ENCODE assay signal across 24 cellular contexts in the genomic region with DNA sequence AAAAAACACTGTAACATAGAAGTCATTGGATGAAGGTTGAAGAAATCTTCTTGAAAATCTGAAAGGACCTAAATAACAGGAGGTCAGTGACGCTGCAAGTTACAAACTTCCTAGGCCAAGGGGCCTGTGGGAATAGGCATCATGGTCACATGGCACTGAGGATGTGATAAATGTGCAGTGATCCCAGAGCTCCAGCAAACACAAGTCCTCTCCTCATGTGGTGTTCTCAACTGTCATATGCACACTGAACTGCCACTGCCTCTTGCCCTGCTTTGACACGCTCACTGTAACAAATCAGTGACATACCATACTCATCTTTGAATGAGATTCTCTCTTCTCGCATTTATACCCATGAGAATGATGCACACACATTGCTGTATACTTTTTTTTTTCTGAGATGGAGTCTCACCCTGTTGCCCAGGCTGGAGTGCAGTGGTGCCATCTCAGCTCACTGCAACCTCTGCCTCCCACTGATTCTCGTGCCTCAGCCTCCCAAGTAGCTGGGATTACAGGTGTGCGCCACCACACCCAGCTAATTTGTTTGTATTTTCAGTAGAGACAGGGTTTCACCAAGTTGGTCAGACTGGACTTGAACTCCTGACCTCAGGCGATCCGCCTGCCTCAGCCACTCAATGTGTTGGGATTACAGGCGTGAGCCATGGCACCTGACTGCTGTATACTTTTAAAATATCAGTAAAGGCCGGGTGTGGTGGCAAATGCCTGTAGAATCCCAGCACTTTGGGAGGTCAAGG.
DNase-seq lines count a peak whose midpoint lies in the region; ATAC-seq, FAIRE-seq and TF ChIP-seq lines count a peak whose summit lies in the region.
"Had no signal": no experiment of that assay in that cellular context is flagged by ENCODE, and none has a peak within 500 bp of the region (broad histone marks: within the 10 kb centered on the region; RNA-seq: fewer than 3 reads in every experiment).

No MANE protein-coding gene starts in this region.

- H3K4me1 Mint-ChIP-seq in dendritic cell treated with granulocyte-macrophage colony-stimulating factor and Interleukin-4, amounts not matched to agents 40 ng/mL and 50 ng/mL, for 4 days (ENCODE audit: low read depth), result peaks cover 31% of the 10 kb centered on the region
- peaks cover 10% of the 10 kb centered on the region for H3K4me1 Mint-ChIP-seq in activated CD8-positive, alpha-beta T cell treated with anti-CD3 and anti-CD28 coated beads for 36 hours (ENCODE audit: low read depth)
- H3K4me1 Mint-ChIP-seq: B cell had no signal

- peaks cover 90% of the 10 kb centered on the region for H3K36me3 Mint-ChIP-seq in dendritic cell treated with granulocyte-macrophage colony-stimulating factor and Interleukin-4, amounts not matched to agents 40 ng/mL and 50 ng/mL, for 4 days (ENCODE audit: low read depth)
- H3K36me3 Mint-ChIP-seq in activated CD8-positive, alpha-beta T cell treated with anti-CD3 and anti-CD28 coated beads for 36 hours (ENCODE audit: low read depth), result peaks cover 47% of the 10 kb centered on the region

- 97% methylated on average over 9 of the region's 9 CpGs for WGBS in SK-N-SH (ENCODE audit: low lambda C conversion rate)
- WGBS in HepG2 (ENCODE audit: low lambda C conversion rate), result 96% methylated on average over 9 of the region's 9 CpGs
- WGBS in right lobe of liver (ENCODE audit: insufficient coverage, low coverage, low lambda C conversion rate, missing lambda C conversion rate), result 98% methylated on average over 5 of the region's 9 CpGs

- TF ChIP-seq RAD21 in SK-N-SH (IDR thresholded peaks at IDR 0.05; ENCODE audit: low read length) (no peak), HepG2 (CRISPR knock-in tag; IDR thresholded peaks at IDR 0.05) (no peak)

- CTCF ChIA-PET in SK-N-SH (lab: Yijun Ruan, JAX) (no interaction called here), HepG2 (lab: Yijun Ruan, JAX; ENCODE audit: low intra/inter-chr PET ratio, low total read pairs) (no interaction called here)
- CTCF ChIA-PET in activated CD8-positive, alpha-beta T cell treated with anti-CD3 and anti-CD28 coated beads for 36 hours (lab: Charles Lee), result no interaction called here

- H3K36me3 ChIP-seq in SK-N-SH (replicated peaks in 1 of 2; ENCODE audit: control insufficient read depth in 1 of 2, insufficient read depth in 2 of 2, low read length in 1 of 2) (peaks cover 43 to 92% of the 10 kb centered on the region in 2 experiments), HepG2 (replicated peaks in 1 of 2; ENCODE audit: control insufficient read depth in 1 of 2, insufficient read depth in 2 of 2, low read length in 2 of 2) (peaks cover 25 to 88% of the 10 kb centered on the region in 2 experiments), right lobe of liver (peaks cover 0 to 61% (median 16%) of the 10 kb centered on the region in 4 donors), neutrophil (peaks cover 85% of the 10 kb centered on the region)

- H4K20me1 ChIP-seq in SK-N-SH (ENCODE audit: insufficient read depth) (no peaks in the 10 kb centered on the region; the same call in 1 of the 2 replicates), HepG2 (ENCODE audit: insufficient read depth, low read length) (no peaks in the 10 kb centered on the region; the same call in 1 of the 2 replicates)

- no peaks in the 10 kb centered on the region for H3K27me3 Mint-ChIP-seq in dendritic cell treated with granulocyte-macrophage colony-stimulating factor and Interleukin-4, amounts not matched to agents 40 ng/mL and 50 ng/mL, for 4 days
- no peaks in the 10 kb centered on the region for H3K27me3 Mint-ChIP-seq in activated CD8-positive, alpha-beta T cell treated with anti-CD3 and anti-CD28 coated beads for 36 hours
- H3K27me3 Mint-ChIP-seq: B cell; CD4-positive, alpha-beta T cell had no signal

- H3K4me3 Mint-ChIP-seq in dendritic cell treated with granulocyte-macrophage colony-stimulating factor and Interleukin-4, amounts not matched to agents 40 ng/mL and 50 ng/mL, for 4 days, result no peak overlapping the region
- no peak overlapping the region for H3K4me3 Mint-ChIP-seq in activated CD8-positive, alpha-beta T cell treated with anti-CD3 and anti-CD28 coated beads for 36 hours
- H3K4me3 Mint-ChIP-seq: B cell; CD4-positive, alpha-beta T cell had no signal

- no peaks in the 10 kb centered on the region for H3K27me3 ChIP-seq in SK-N-SH (ENCODE audit: insufficient read depth)
- no peaks in the 10 kb centered on the region for H3K27me3 ChIP-seq in HepG2 (ENCODE audit: control insufficient read depth in 1 of 2, insufficient read depth in 2 of 2, low read length in 2 of 2)
- H3K27me3 ChIP-seq in right lobe of liver, result no peaks in the 10 kb centered on the region
- H3K27me3 ChIP-seq in neutrophil, result no peaks in the 10 kb centered on the region
- H3K27me3 ChIP-seq: BLaER1 had no signal

- H3K79me2 ChIP-seq in SK-N-SH (ENCODE audit: insufficient read depth) (peaks cover 49% of the 10 kb centered on the region), HepG2 (ENCODE audit: insufficient read depth, low read length) (peaks cover 2% of the 10 kb centered on the region)

- TF ChIP-seq CTCF in SK-N-SH (IDR thresholded peaks at IDR 0.05) (no peak), HepG2 (CRISPR knock-in tag; IDR thresholded peaks at IDR 0.05) (no peak), right lobe of liver (IDR thresholded peaks at IDR 0.05) (no peak), neutrophil (IDR thresholded peaks at IDR 0.05) (no peak)
- TF ChIP-seq CTCF in activated CD8-positive, alpha-beta T cell treated with anti-CD3 and anti-CD28 coated beads for 36 hours (IDR thresholded peaks at IDR 0.05), result no peak

- POLR2A ChIA-PET in SK-N-SH (lab: Yijun Ruan, JAX) (no interaction called here), HepG2 (lab: Yijun Ruan, JAX) (no interaction called here)
- POLR2A ChIA-PET in activated CD8-positive, alpha-beta T cell treated with anti-CD3 and anti-CD28 coated beads for 36 hours (lab: Charles Lee), result no interaction called here

- TF ChIP-seq POLR2A in HepG2 (IDR thresholded peaks at IDR 0.05; ENCODE audit: insufficient read depth in 1 of 2, low read depth in 2 of 2, low read length in 2 of 2) (no peak), right lobe of liver (IDR thresholded peaks at IDR 0.05) (no peak)

- DNase-seq in SK-N-SH (no peak), HepG2 (ENCODE audit: low spot score) (no peak), right lobe of liver (no peak), GM19240 (ENCODE audit: insufficient read length, low spot score) (no peak)
- no peak for DNase-seq in activated CD8-positive, alpha-beta T cell treated with anti-CD3 and anti-CD28 coated beads for 36 hours
- DNase-seq: Calu3; CD4-positive, alpha-beta T cell; COR-L47; DMS153; DND-41; GM23248; H7; HCEC 1CT had no signal

- intact Hi-C loops in HepG2 (cut with micrococcal nuclease; ENCODE audit: unreplicated experiment), result no loop called here
- intact Hi-C loops in right lobe of liver (cut with DNase I), result no loop called here
- intact Hi-C loops in dendritic cell treated with granulocyte-macrophage colony-stimulating factor and Interleukin-4, amounts not matched to agents 40 ng/mL and 50 ng/mL, for 4 days (cut with micrococcal nuclease), result no loop called here
- intact Hi-C loops in activated CD8-positive, alpha-beta T cell treated with anti-CD3 and anti-CD28 coated beads for 36 hours (cut with micrococcal nuclease), result no loop called here

- BruUV-seq in HepG2 (replicated peaks; lab: Mats Ljungman, UMichigan), result no TSS peak

- H3K9me3 Mint-ChIP-seq in dendritic cell treated with granulocyte-macrophage colony-stimulating factor and Interleukin-4, amounts not matched to agents 40 ng/mL and 50 ng/mL, for 4 days, result no peaks in the 10 kb centered on the region
- no peaks in the 10 kb centered on the region for H3K9me3 Mint-ChIP-seq in activated CD8-positive, alpha-beta T cell treated with anti-CD3 and anti-CD28 coated beads for 36 hours
- H3K9me3 Mint-ChIP-seq: CD4-positive, alpha-beta T cell had no signal

- H3F3A ChIP-seq in SK-N-SH (replicated peaks; ENCODE audit: insufficient read depth), result peaks cover 18% of the 10 kb centered on the region

- in situ Hi-C loops in HepG2 (cut with HindIII; ENCODE audit: extremely low pct_ligation_motif_present, low pct_unique_long_range_greater_than_20kb), result no loop called here

- no peak overlapping the region for H3K4me2 ChIP-seq in SK-N-SH
- H3K4me2 ChIP-seq in HepG2 (ENCODE audit: low read depth, low read length), result no peak overlapping the region
- H3K4me2 ChIP-seq: BLaER1 had no signal

- H3K9ac ChIP-seq in SK-N-SH (no peak overlapping the region), HepG2 (ENCODE audit: insufficient read depth, low read depth, low read length) (no peak overlapping the region)
- H3K9ac ChIP-seq: BLaER1, GM23248 had no signal

- H3K4me1 ChIP-seq in SK-N-SH (ENCODE audit: control insufficient read depth in 1 of 2, insufficient read depth in 2 of 2, low read depth in 1 of 2, low read length in 1 of 2), result peaks cover 0 to 15% of the 10 kb centered on the region in 2 experiments; a peak in 2 of 4 replicates
- H3K4me1 ChIP-seq in HepG2 (ENCODE audit: insufficient read depth, low read length), result no peaks in the 10 kb centered on the region
- no peaks in the 10 kb centered on the region for H3K4me1 ChIP-seq in right lobe of liver
- H3K4me1 ChIP-seq in neutrophil (ENCODE audit: control insufficient read depth in 1 of 2, insufficient read depth in 1 of 2, low read depth in 1 of 2, low read length in 1 of 2), result no peaks in the 10 kb centered on the region
- H3K4me1 ChIP-seq: BLaER1 had no signal

- TF ChIP-seq EP300 in SK-N-SH (IDR thresholded peaks at IDR 0.05; ENCODE audit: borderline replicate concordance in 1 of 2, low read depth in 1 of 2, low read length in 1 of 2) (no peak), HepG2 (IDR thresholded peaks at IDR 0.05; ENCODE audit: low read depth in 2 of 2, low read length in 2 of 2) (no peak), HepG2 (CRISPR knock-in tag; IDR thresholded peaks at IDR 0.05; ENCODE audit: borderline replicate concordance) (no peak)

- H3K4me3 ChIP-seq in SK-N-SH (ENCODE audit: low read depth in 2 of 2, low read length in 1 of 2), result no peak overlapping the region
- no peak overlapping the region for H3K4me3 ChIP-seq in HepG2 (replicated peaks in 1 of 3; ENCODE audit: insufficient read depth in 1 of 3, low read depth in 2 of 3, low read length in 3 of 3)
- no peak overlapping the region for H3K4me3 ChIP-seq in right lobe of liver
- H3K4me3 ChIP-seq in neutrophil (ENCODE audit: low read depth in 1 of 2, low read length in 1 of 2), result no peak overlapping the region
- H3K4me3 ChIP-seq: BLaER1, GM23248 had no signal

- peak overlapping the region; percentile 45 for H3K27ac Mint-ChIP-seq in dendritic cell treated with granulocyte-macrophage colony-stimulating factor and Interleukin-4, amounts not matched to agents 40 ng/mL and 50 ng/mL, for 4 days
- no peak overlapping the region for H3K27ac Mint-ChIP-seq in activated CD8-positive, alpha-beta T cell treated with anti-CD3 and anti-CD28 coated beads for 36 hours
- H3K27ac Mint-ChIP-seq: B cell; CD4-positive, alpha-beta T cell had no signal

- no peak overlapping the region for H2AFZ ChIP-seq in SK-N-SH (ENCODE audit: low read depth)
- no peak overlapping the region for H2AFZ ChIP-seq in HepG2 (ENCODE audit: low read length)
- H2AFZ ChIP-seq: GM23248 had no signal

- no peaks in the 10 kb centered on the region for H3K9me2 ChIP-seq in SK-N-SH

- H3K27ac ChIP-seq in SK-N-SH (ENCODE audit: low read depth in 2 of 2, low read length in 1 of 2) (no peak overlapping the region), HepG2 (ENCODE audit: extremely low read length, insufficient read depth, low read length) (no peak overlapping the region), right lobe of liver (no peak overlapping the region), neutrophil (peak overlapping the region; percentile 41)
- H3K27ac ChIP-seq: 22Rv1, BLaER1, C4-2B, GM23248 had no signal

- ATAC-seq in SK-N-SH treated with all-trans-retinoic acid at 6 μM for 48 hours, result no peak
- ATAC-seq in HepG2, result no peak
- no peak for ATAC-seq in right lobe of liver
- ATAC-seq in activated CD8-positive, alpha-beta T cell treated with anti-CD3 and anti-CD28 coated beads for 36 hours, result no peak

- H3K9me3 ChIP-seq in SK-N-SH (no peaks in the 10 kb centered on the region), HepG2 (ENCODE audit: low read length) (no peaks in the 10 kb centered on the region), right lobe of liver (no peaks in the 10 kb centered on the region), neutrophil (no peaks in the 10 kb centered on the region)
- H3K9me3 ChIP-seq: BLaER1 had no signal

- FAIRE-seq in HepG2 (lab: Jason Lieb, UNC), result no peak
- FAIRE-seq: A204.1, G401.6, GM12892, H1 had no signal
